22 cellular contexts compared by ENCODE assay signal in genomic region chr10:122173766-122174435, GRCh38.
A peak's percentile ranks its signal among the peaks of the same experiment; 100 is the strongest.
DNase-seq lines count a peak whose midpoint lies in the region; ATAC-seq and TF ChIP-seq lines count a peak whose summit lies in the region.
"Had no signal": no experiment of that assay in that cellular context is flagged by ENCODE, and none has a peak within 500 bp of the region (broad histone marks: within the 10 kb centered on the region; RNA-seq: fewer than 3 reads in every experiment).

No MANE protein-coding gene starts in this region.

- H3K27ac Mint-ChIP-seq in brain (peak overlapping the region in 3 of 5 experiments; percentile 14 to 71 (median 48)), neural crest cell (ENCODE audit: unreplicated experiment) (peak overlapping the region; percentile 54)
- no peak overlapping the region for H3K27ac Mint-ChIP-seq in activated CD8-positive, alpha-beta memory T cell treated with anti-CD3 and anti-CD28 coated beads, Interleukin-2, amount 10 ng/mL, durations not matched to agents 7 days and 5 days
- H3K27ac Mint-ChIP-seq: activated CD4-positive, alpha-beta T cell treated with anti-CD3 and anti-CD28 coated beads for 36 hours; activated naive CD8-positive, alpha-beta T cell treated with anti-CD3 and anti-CD28 coated beads, Interleukin-2, amount 50 U/mL, for 24 hours; activated T-cell treated with anti-CD3 and anti-CD28 coated beads, Interleukin-2, amount 50 U/mL, for 24 hours had no signal

- H3K4me1 Mint-ChIP-seq in brain: peaks cover 89% of the 10 kb centered on the region
- peaks cover 58% of the 10 kb centered on the region for H3K4me1 Mint-ChIP-seq in neural crest cell
- no peaks in the 10 kb centered on the region for H3K4me1 Mint-ChIP-seq in activated CD8-positive, alpha-beta memory T cell treated with anti-CD3 and anti-CD28 coated beads, Interleukin-2, amount 10 ng/mL, durations not matched to agents 7 days and 5 days
- H3K4me1 Mint-ChIP-seq: activated CD4-positive, alpha-beta T cell treated with anti-CD3 and anti-CD28 coated beads for 36 hours; activated naive CD8-positive, alpha-beta T cell treated with anti-CD3 and anti-CD28 coated beads, Interleukin-2, amount 50 U/mL, for 24 hours had no signal

- peaks cover 20% of the 10 kb centered on the region for H3K36me3 Mint-ChIP-seq in brain
- H3K36me3 Mint-ChIP-seq in neural crest cell (ENCODE audit: low read depth): peaks cover 3% of the 10 kb centered on the region
- no peaks in the 10 kb centered on the region for H3K36me3 Mint-ChIP-seq in activated CD8-positive, alpha-beta memory T cell treated with anti-CD3 and anti-CD28 coated beads, Interleukin-2, amount 10 ng/mL, durations not matched to agents 7 days and 5 days

- POLR2A ChIA-PET in GM10248 (lab: Yijun Ruan, JAX): no interaction called here

- TF ChIP-seq POLR2A in suprapubic skin (IDR thresholded peaks at IDR 0.05): no peak

- TF ChIP-seq CTCF in brain (conservative IDR thresholded peaks at IDR 0.05) (no peak), neural crest cell (conservative IDR thresholded peaks at IDR 0.05) (no peak), suprapubic skin (IDR thresholded peaks at IDR 0.05) (no peak), GM10248 (IDR thresholded peaks at IDR 0.05; ENCODE audit: control extremely low read depth, extremely low read depth, low read depth, missing control alignments) (no peak)

- H3K27me3 Mint-ChIP-seq in brain (no peaks in the 10 kb centered on the region), neural crest cell (ENCODE audit: low read depth) (no peaks in the 10 kb centered on the region)
- peaks cover 5% of the 10 kb centered on the region for H3K27me3 Mint-ChIP-seq in activated CD8-positive, alpha-beta memory T cell treated with anti-CD3 and anti-CD28 coated beads, Interleukin-2, amount 10 ng/mL, durations not matched to agents 7 days and 5 days

- peaks cover 42% of the 10 kb centered on the region for H3K4me1 ChIP-seq in suprapubic skin

- intact Hi-C loops in left ventricle myocardium superior (cut with micrococcal nuclease): no loop called here

- H3K9me3 Mint-ChIP-seq in brain (no peaks in the 10 kb centered on the region), neural crest cell (no peaks in the 10 kb centered on the region)
- no peaks in the 10 kb centered on the region for H3K9me3 Mint-ChIP-seq in activated CD8-positive, alpha-beta memory T cell treated with anti-CD3 and anti-CD28 coated beads, Interleukin-2, amount 10 ng/mL, durations not matched to agents 7 days and 5 days (ENCODE audit: low read depth)
- H3K9me3 Mint-ChIP-seq: activated naive CD8-positive, alpha-beta T cell treated with anti-CD3 and anti-CD28 coated beads, Interleukin-2, amount 50 U/mL, for 24 hours; activated T-cell treated with anti-CD3 and anti-CD28 coated beads, Interleukin-2, amount 50 U/mL, for 24 hours had no signal

- CTCF ChIA-PET in activated CD8-positive, alpha-beta memory T cell treated with anti-CD3 and anti-CD28 coated beads, Interleukin-2, amount 10 ng/mL, durations not matched to agents 7 days and 5 days (lab: Charles Lee): no interaction called here
- CTCF ChIA-PET in GM10248 (lab: Yijun Ruan, JAX): no interaction called here

- DNase-seq in left ventricle myocardium superior (no peak), neural crest cell (ENCODE audit: low read depth, low spot score) (no peak), suprapubic skin (ENCODE audit: low spot score in 2 of 2) (no peak), GM10248 (ENCODE audit: extremely low spot score) (no peak)
- DNase-seq in activated CD8-positive, alpha-beta memory T cell treated with anti-CD3 and anti-CD28 coated beads, Interleukin-2, amount 10 ng/mL, durations not matched to agents 7 days and 5 days: no peak
- DNase-seq: activated CD4-positive, alpha-beta T cell treated with anti-CD3 and anti-CD28 coated beads for 36 hours; activated CD8-positive, alpha-beta memory T cell treated with anti-CD3 and anti-CD28 coated beads for 24 hours; activated gamma-delta T cell treated with Interleukin-2 at 50 U/mL for 16 hours; activated naive CD8-positive, alpha-beta T cell treated with anti-CD3 and anti-CD28 coated beads, Interleukin-2, amount 50 U/mL, for 24 hours; activated T-cell treated with anti-CD3 and anti-CD28 coated beads, Interleukin-2, amount 50 U/mL, for 24 hours; DMS79; GF-D8; kidney; MV-4-11; NCI-H146; OCI-M1; stimulated activated CD4-positive, alpha-beta T cell treated with anti-CD3 and anti-CD28 coated beads, Interleukin-2, amount 100 ng/mL, for 24 hours; upper lobe of left lung had no signal

- H3K27ac ChIP-seq in suprapubic skin: peak overlapping the region; percentile 2
- H3K27ac ChIP-seq: C4-2B, neutrophil, upper lobe of left lung had no signal

- H3K4me3 Mint-ChIP-seq in brain: no peak overlapping the region
- H3K4me3 Mint-ChIP-seq in neural crest cell: no peak overlapping the region
- no peak overlapping the region for H3K4me3 Mint-ChIP-seq in activated CD8-positive, alpha-beta memory T cell treated with anti-CD3 and anti-CD28 coated beads, Interleukin-2, amount 10 ng/mL, durations not matched to agents 7 days and 5 days
- H3K4me3 Mint-ChIP-seq: activated CD4-positive, alpha-beta T cell treated with anti-CD3 and anti-CD28 coated beads for 36 hours; activated naive CD8-positive, alpha-beta T cell treated with anti-CD3 and anti-CD28 coated beads, Interleukin-2, amount 50 U/mL, for 24 hours; activated T-cell treated with anti-CD3 and anti-CD28 coated beads, Interleukin-2, amount 50 U/mL, for 24 hours had no signal

- 47% methylated on average over 7 of the region's 8 CpGs for WGBS in suprapubic skin

- no peaks in the 10 kb centered on the region for H3K27me3 ChIP-seq in suprapubic skin
- H3K27me3 ChIP-seq: upper lobe of left lung had no signal

- H3K36me3 ChIP-seq in suprapubic skin: no peaks in the 10 kb centered on the region
- H3K36me3 ChIP-seq: neutrophil had no signal

- H3K4me3 ChIP-seq in suprapubic skin: no peak overlapping the region
- H3K4me3 ChIP-seq: upper lobe of left lung had no signal

- ATAC-seq in left ventricle myocardium superior (peak; percentile 11), GM18511 (IDR thresholded peaks at IDR 0.05; ENCODE audit: unreplicated experiment) (no peak)
- no peak for ATAC-seq in activated CD8-positive, alpha-beta memory T cell treated with anti-CD3 and anti-CD28 coated beads, Interleukin-2, amount 10 ng/mL, durations not matched to agents 7 days and 5 days
- ATAC-seq: activated CD4-positive, alpha-beta T cell treated with anti-CD3 and anti-CD28 coated beads for 36 hours; activated naive CD8-positive, alpha-beta T cell treated with anti-CD3 and anti-CD28 coated beads, Interleukin-2, amount 50 U/mL, for 24 hours had no signal

- H3K9me3 ChIP-seq in suprapubic skin: no peaks in the 10 kb centered on the region
- H3K9me3 ChIP-seq: neutrophil, upper lobe of left lung had no signal

- no peak for TF ChIP-seq EP300 in suprapubic skin (IDR thresholded peaks at IDR 0.05)
